ENCODE assay signal across 33 cellular contexts in genomic region chr15:28130651-28131050, GRCh38. TPM values are rescaled to one million over a fixed set of nuclear protein-coding genes. Genes with fewer than 3 reads are reported as not detected.
"Had no signal": no experiment of that assay in that cellular context is flagged by ENCODE, and none has a peak within 500 bp of the region (broad histone marks: within the 10 kb centered on the region; RNA-seq: fewer than 3 reads in every experiment).

No MANE protein-coding gene starts in this region.

- H3K27me3 ChIP-seq: ascending aorta, cardiac muscle cell had no signal

- DNase-seq: activated B cell treated with CpG ODN at 0.5 μM for 24 hours; activated CD4-positive, alpha-beta memory T cell treated with anti-CD3 and anti-CD28 coated beads for 36 hours; activated CD4-positive, alpha-beta T cell treated with anti-CD3 and anti-CD28 coated beads for 4 hours; activated CD4-positive, alpha-beta T cell treated with anti-CD3 and anti-CD28 coated beads, Interleukin-2, amount 10 ng/mL, durations not matched to agents 24 days and 14 days; activated CD4-positive, alpha-beta T cell treated with anti-CD3 and anti-CD28 coated beads, Interleukin-2, amount 50 U/mL, for 1 hour; activated CD4-positive, alpha-beta T cell treated with anti-CD3 and anti-CD28 coated beads, Interleukin-2, amount 50 U/mL, for 4 hours; activated CD4-positive, CD25-positive, alpha-beta regulatory T cell treated with anti-CD3 and anti-CD28 coated beads, Interleukin-2, amount 50 U/mL, for 72 hours; activated CD8-positive, alpha-beta memory T cell treated with anti-CD3 and anti-CD28 coated beads, Interleukin-2, amount 50 U/mL, for 48 hours; activated CD8-positive, alpha-beta T cell treated with anti-CD3 and anti-CD28 coated beads for 36 hours; activated effector memory CD4-positive, alpha-beta T cell treated with Interleukin-2 at 50 U/mL for 16 hours; activated gamma-delta T cell; activated naive CD4-positive, alpha-beta T cell treated with Interleukin-2 at 50 U/mL for 16 hours; activated naive CD8-positive, alpha-beta T cell treated with anti-CD3 and anti-CD28 coated beads, Interleukin-2, amount 10 ng/mL, durations not matched to agents 7 days and 5 days; activated naive CD8-positive, alpha-beta T cell treated with anti-CD3 and anti-CD28 coated beads, Interleukin-2, amount 50 U/mL, for 24 hours; activated T-cell treated with anti-CD3 and anti-CD28 coated beads, Interleukin-2, amount 50 U/mL, for 24 hours; activated T-cell treated with anti-CD3 and anti-CD28 coated beads, Interleukin-2, amount 50 U/mL, for 48 hours; amygdala; anterior cingulate cortex; central memory CD4-positive, alpha-beta T cell; T-helper 1 cell; T-helper 2 cell; T-helper 9 cell had no signal

- H3K4me1 Mint-ChIP-seq: activated naive CD8-positive, alpha-beta T cell treated with anti-CD3 and anti-CD28 coated beads, Interleukin-2, amount 50 U/mL, for 24 hours; brain had no signal

- H3K4me3 ChIP-seq: ascending aorta, cardiac muscle cell had no signal

- H3K9me3 Mint-ChIP-seq: activated B cell treated with CpG ODN at 0.5 μM for 24 hours; activated CD4-positive, alpha-beta memory T cell treated with anti-CD3 and anti-CD28 coated beads for 36 hours; activated CD4-positive, alpha-beta T cell treated with anti-CD3 and anti-CD28 coated beads, Interleukin-2, amount 10 ng/mL, durations not matched to agents 24 days and 14 days; activated CD8-positive, alpha-beta T cell treated with anti-CD3 and anti-CD28 coated beads for 36 hours; activated naive CD4-positive, alpha-beta T cell treated with anti-CD3 and anti-CD28 coated beads, Interleukin-2, amount 10 ng/mL, durations not matched to agents 7 days and 5 days; activated naive CD4-positive, alpha-beta T cell treated with anti-CD3 and anti-CD28 coated beads, Interleukin-2, amount 50 U/mL, for 24 hours; activated naive CD8-positive, alpha-beta T cell treated with anti-CD3 and anti-CD28 coated beads, Interleukin-2, amount 10 ng/mL, durations not matched to agents 7 days and 5 days; activated naive CD8-positive, alpha-beta T cell treated with anti-CD3 and anti-CD28 coated beads, Interleukin-2, amount 50 U/mL, for 24 hours; activated T-cell treated with anti-CD3 and anti-CD28 coated beads, Interleukin-2, amount 50 U/mL, for 24 hours; activated T-helper 2 cell treated with anti-CD3 and anti-CD28 coated beads, Interferon-gamma antibody, Interleukin-2, Interleukin-4, amounts not matched to agents 10 μg/mL and 5 μg/mL and 100 μg/mL, durations not matched to agents 14 hours and 24 hours and 36 hours; brain; T-helper 1 cell treated with Interleukin-12 subunit alpha and Interleukin-12 subunit beta and Interleukin-4 antibody, amounts not matched to agents 30 μg/mL and 1 μg/mL, for 36 hours; T-helper 2 cell treated with Interferon-gamma antibody and Interleukin-4, amounts not matched to agents 5 μg/mL and 100 μg/mL, for 36 hours had no signal

- H3K27me3 Mint-ChIP-seq: activated B cell treated with CpG ODN at 0.5 μM for 24 hours; activated CD4-positive, alpha-beta memory T cell treated with anti-CD3 and anti-CD28 coated beads for 36 hours; activated CD4-positive, alpha-beta T cell treated with anti-CD3 and anti-CD28 coated beads, Interleukin-2, amount 10 ng/mL, durations not matched to agents 24 days and 14 days; activated CD8-positive, alpha-beta memory T cell treated with anti-CD3 and anti-CD28 coated beads, Interleukin-2, amount 10 ng/mL, durations not matched to agents 7 days and 5 days; activated CD8-positive, alpha-beta T cell treated with anti-CD3 and anti-CD28 coated beads for 36 hours; activated naive CD4-positive, alpha-beta T cell treated with anti-CD3 and anti-CD28 coated beads, Interleukin-2, amount 10 ng/mL, durations not matched to agents 7 days and 5 days; activated naive CD4-positive, alpha-beta T cell treated with anti-CD3 and anti-CD28 coated beads, Interleukin-2, amount 50 U/mL, for 24 hours; activated naive CD8-positive, alpha-beta T cell; activated naive CD8-positive, alpha-beta T cell treated with anti-CD3 and anti-CD28 coated beads, Interleukin-2, amount 10 ng/mL, durations not matched to agents 7 days and 5 days; activated naive CD8-positive, alpha-beta T cell treated with anti-CD3 and anti-CD28 coated beads, Interleukin-2, amount 50 U/mL, for 24 hours; activated T-cell treated with anti-CD3 and anti-CD28 coated beads, Interleukin-2, amount 50 U/mL, for 24 hours; brain had no signal

- ATAC-seq: activated CD8-positive, alpha-beta memory T cell treated with anti-CD3 and anti-CD28 coated beads, Interleukin-2, amount 10 ng/mL, durations not matched to agents 7 days and 5 days; activated CD8-positive, alpha-beta T cell treated with anti-CD3 and anti-CD28 coated beads for 36 hours; activated naive CD8-positive, alpha-beta T cell treated with anti-CD3 and anti-CD28 coated beads, Interleukin-2, amount 50 U/mL, for 24 hours had no signal

- H3K27ac ChIP-seq: ascending aorta, cardiac muscle cell, VCaP had no signal

- H3K4me3 Mint-ChIP-seq: activated B cell treated with CpG ODN at 0.5 μM for 24 hours; activated CD4-positive, alpha-beta memory T cell treated with anti-CD3 and anti-CD28 coated beads for 36 hours; activated CD4-positive, alpha-beta T cell treated with anti-CD3 and anti-CD28 coated beads, Interleukin-2, amount 10 ng/mL, durations not matched to agents 24 days and 14 days; activated CD8-positive, alpha-beta memory T cell treated with anti-CD3 and anti-CD28 coated beads, Interleukin-2, amount 10 ng/mL, durations not matched to agents 7 days and 5 days; activated CD8-positive, alpha-beta T cell treated with anti-CD3 and anti-CD28 coated beads for 36 hours; activated naive CD4-positive, alpha-beta T cell treated with anti-CD3 and anti-CD28 coated beads, Interleukin-2, amount 10 ng/mL, durations not matched to agents 7 days and 5 days; activated naive CD4-positive, alpha-beta T cell treated with anti-CD3 and anti-CD28 coated beads, Interleukin-2, amount 50 U/mL, for 24 hours; activated naive CD8-positive, alpha-beta T cell; activated naive CD8-positive, alpha-beta T cell treated with anti-CD3 and anti-CD28 coated beads, Interleukin-2, amount 10 ng/mL, durations not matched to agents 7 days and 5 days; activated naive CD8-positive, alpha-beta T cell treated with anti-CD3 and anti-CD28 coated beads, Interleukin-2, amount 50 U/mL, for 24 hours; activated T-cell treated with anti-CD3 and anti-CD28 coated beads, Interleukin-2, amount 50 U/mL, for 24 hours; brain; T-helper 1 cell treated with Interleukin-12 subunit alpha and Interleukin-12 subunit beta and Interleukin-4 antibody, amounts not matched to agents 30 μg/mL and 1 μg/mL, for 36 hours; T-helper 2 cell treated with Interferon-gamma antibody and Interleukin-4, amounts not matched to agents 5 μg/mL and 100 μg/mL, for 36 hours had no signal

- H3K9me3 ChIP-seq: ascending aorta had no signal

- H3K27ac Mint-ChIP-seq: activated B cell treated with CpG ODN at 0.5 μM for 24 hours; activated CD4-positive, alpha-beta memory T cell treated with anti-CD3 and anti-CD28 coated beads for 36 hours; activated CD4-positive, alpha-beta T cell treated with anti-CD3 and anti-CD28 coated beads, Interleukin-2, amount 10 ng/mL, durations not matched to agents 24 days and 14 days; activated CD8-positive, alpha-beta memory T cell treated with anti-CD3 and anti-CD28 coated beads, Interleukin-2, amount 10 ng/mL, durations not matched to agents 7 days and 5 days; activated CD8-positive, alpha-beta T cell treated with anti-CD3 and anti-CD28 coated beads for 36 hours; activated naive CD4-positive, alpha-beta T cell treated with anti-CD3 and anti-CD28 coated beads, Interleukin-2, amount 50 U/mL, for 24 hours; activated naive CD8-positive, alpha-beta T cell; activated naive CD8-positive, alpha-beta T cell treated with anti-CD3 and anti-CD28 coated beads, Interleukin-2, amount 10 ng/mL, durations not matched to agents 7 days and 5 days; activated naive CD8-positive, alpha-beta T cell treated with anti-CD3 and anti-CD28 coated beads, Interleukin-2, amount 50 U/mL, for 24 hours; activated T-cell treated with anti-CD3 and anti-CD28 coated beads, Interleukin-2, amount 50 U/mL, for 24 hours; activated T-helper 2 cell treated with anti-CD3 and anti-CD28 coated beads, Interferon-gamma antibody, Interleukin-2, Interleukin-4, amounts not matched to agents 10 μg/mL and 5 μg/mL and 100 μg/mL, durations not matched to agents 14 hours and 24 hours and 36 hours; T-helper 1 cell treated with Interleukin-12 subunit alpha and Interleukin-12 subunit beta and Interleukin-4 antibody, amounts not matched to agents 30 μg/mL and 1 μg/mL, for 36 hours had no signal

RNA-seq across cellular contexts. Expression of gene OCA2, which starts 31.5 kb away (rescaled TPM):
- total RNA-seq: activated B cell treated with CpG ODN at 0.5 μM for 24 hours; activated CD4-positive, alpha-beta memory T cell treated with anti-CD3 and anti-CD28 coated beads for 36 hours; activated CD4-positive, alpha-beta T cell treated with anti-CD3 and anti-CD28 coated beads, Interleukin-2, amount 10 ng/mL, durations not matched to agents 24 days and 14 days; activated CD8-positive, alpha-beta memory T cell treated with anti-CD3 and anti-CD28 coated beads, Interleukin-2, amount 10 ng/mL, durations not matched to agents 7 days and 5 days; activated CD8-positive, alpha-beta T cell treated with anti-CD3 and anti-CD28 coated beads for 36 hours; activated naive CD8-positive, alpha-beta T cell treated with anti-CD3 and anti-CD28 coated beads, Interleukin-2, amount 10 ng/mL, durations not matched to agents 7 days and 5 days; activated T-helper 2 cell treated with anti-CD3 and anti-CD28 coated beads, Interferon-gamma antibody, Interleukin-2, Interleukin-4, amounts not matched to agents 10 μg/mL and 5 μg/mL and 100 μg/mL, durations not matched to agents 14 hours and 24 hours and 36 hours had no signal
